In genomic region chr5:176837707-176838115, GRCh38 we compare ENCODE assay signal across 1 cellular context.
TF ChIP-seq lines count a peak whose summit lies in the region.

No MANE protein-coding gene starts in this region.

TF ChIP-seq in HepG2, 621 proteins besides CTCF, POLR2A, EP300 and RAD21 (continued from another document and continues in another):
- no peak for TF ChIP-seq ZHX2 (IDR thresholded peaks at IDR 0.05; ENCODE audit: low read depth)
- peak; percentile 100 for TF ChIP-seq ZHX2 (CRISPR knock-in tag; IDR thresholded peaks at IDR 0.05; ENCODE audit: borderline replicate concordance)
- peak; percentile 99 for TF ChIP-seq ATAD3A (CRISPR knock-in tag; IDR thresholded peaks at IDR 0.05)
- peak; percentile 99; the same call in 1 of the 2 replicates for TF ChIP-seq ZNF180 (CRISPR knock-in tag; IDR thresholded peaks at IDR 0.05; ENCODE audit: borderline replicate concordance, low read depth)
- TF ChIP-seq PHF5A (CRISPR knock-in tag; IDR thresholded peaks at IDR 0.05; ENCODE audit: low read depth, unreplicated experiment), result peak; percentile 99
- peak; percentile 95 for TF ChIP-seq ONECUT2 (CRISPR knock-in tag; IDR thresholded peaks at IDR 0.05)
- TF ChIP-seq ZNF574 (CRISPR knock-in tag; IDR thresholded peaks at IDR 0.05), result peak; percentile 97
- peak; percentile 99 for TF ChIP-seq HDAC1 (CRISPR knock-in tag; IDR thresholded peaks at IDR 0.05)
- peak; percentile 92; the same call in 1 of the 2 replicates for TF ChIP-seq PAF1 (CRISPR knock-in tag; IDR thresholded peaks at IDR 0.05)
- no peak for TF ChIP-seq GABPA (IDR thresholded peaks at IDR 0.05; ENCODE audit: low read depth, low read length)
- peak; percentile 80 for TF ChIP-seq GABPA (CRISPR knock-in tag; IDR thresholded peaks at IDR 0.05; ENCODE audit: low read depth)
- peak; percentile 99 for TF ChIP-seq ZNF142 (CRISPR knock-in tag; IDR thresholded peaks at IDR 0.05)
- peak; percentile 99 for TF ChIP-seq ZNF710 (CRISPR knock-in tag; IDR thresholded peaks at IDR 0.05; ENCODE audit: borderline replicate concordance)
- peak; percentile 100 for TF ChIP-seq TRAFD1 (CRISPR knock-in tag; IDR thresholded peaks at IDR 0.05; ENCODE audit: borderline replicate concordance)
- TF ChIP-seq PAXIP1 (CRISPR knock-in tag; conservative IDR thresholded peaks at IDR 0.05), result peak; percentile 83
- peak; percentile 100 for TF ChIP-seq MTF1 (CRISPR knock-in tag; IDR thresholded peaks at IDR 0.05)
- TF ChIP-seq RCOR2 (CRISPR knock-in tag; IDR thresholded peaks at IDR 0.05), result peak; percentile 94
- peak; percentile 100 for TF ChIP-seq ZNF331 (CRISPR knock-in tag; IDR thresholded peaks at IDR 0.05)
- peak; percentile 99; the same call in 1 of the 2 replicates for TF ChIP-seq ZUFSP (CRISPR knock-in tag; IDR thresholded peaks at IDR 0.05; ENCODE audit: borderline replicate concordance)
- TF ChIP-seq CHD4 (IDR thresholded peaks at IDR 0.05; ENCODE audit: borderline replicate concordance, low read length), result no peak
- TF ChIP-seq ZFYVE20 (CRISPR knock-in tag; IDR thresholded peaks at IDR 0.05; ENCODE audit: borderline replicate concordance, low read depth), result peak; percentile 100
- peak; percentile 99 for TF ChIP-seq RELA (CRISPR knock-in tag; IDR thresholded peaks at IDR 0.05)
- TF ChIP-seq ZNF597 (CRISPR knock-in tag; IDR thresholded peaks at IDR 0.05), result no peak
- peak; percentile 100 for TF ChIP-seq ZNF333 (CRISPR knock-in tag; IDR thresholded peaks at IDR 0.05; ENCODE audit: borderline replicate concordance)
